ENCODE assay signal across 1 cellular context in genomic region chr17:67855504-67856324, GRCh38.
TF ChIP-seq lines count a peak whose summit lies in the region.

No MANE protein-coding gene starts in this region.

TF ChIP-seq in IMR-90, 13 proteins besides CTCF, POLR2A, EP300 and RAD21:
- no peak for TF ChIP-seq CEBPB (IDR thresholded peaks at IDR 0.05; ENCODE audit: low read depth, low read length)
- TF ChIP-seq RFX5 (IDR thresholded peaks at IDR 0.05; ENCODE audit: low read depth, low read length): no peak
- TF ChIP-seq BHLHE40 (IDR thresholded peaks at IDR 0.05; ENCODE audit: low read depth, low read length): no peak
- no peak for TF ChIP-seq MXI1 (IDR thresholded peaks at IDR 0.05; ENCODE audit: borderline replicate concordance, low read depth, low read length)
- no peak for TF ChIP-seq CHD1 (IDR thresholded peaks at IDR 0.05; ENCODE audit: low read depth, low read length)
- no peak for TF ChIP-seq RCOR1 (IDR thresholded peaks at IDR 0.05; ENCODE audit: insufficient replicate concordance, low read length)
- no peak for TF ChIP-seq MAFK (IDR thresholded peaks at IDR 0.05; ENCODE audit: low read depth, low read length)
- no peak for TF ChIP-seq ELK1 (IDR thresholded peaks at IDR 0.05; ENCODE audit: borderline replicate concordance, low read depth, low read length)
- TF ChIP-seq SMC3 (IDR thresholded peaks at IDR 0.05; ENCODE audit: low read depth, low read length): no peak
- TF ChIP-seq FOS (IDR thresholded peaks at IDR 0.05; ENCODE audit: low read depth, low read length): no peak
- TF ChIP-seq MAZ (IDR thresholded peaks at IDR 0.05; ENCODE audit: borderline replicate concordance, low read depth, low read length): no peak
- no peak for TF ChIP-seq USF2 (IDR thresholded peaks at IDR 0.05; ENCODE audit: low read depth, low read length)
- no peak for TF ChIP-seq NFE2L2 (IDR thresholded peaks at IDR 0.05; ENCODE audit: low read depth, low read length)
